10 cellular contexts compared by ENCODE assay signal in the genomic region with DNA sequence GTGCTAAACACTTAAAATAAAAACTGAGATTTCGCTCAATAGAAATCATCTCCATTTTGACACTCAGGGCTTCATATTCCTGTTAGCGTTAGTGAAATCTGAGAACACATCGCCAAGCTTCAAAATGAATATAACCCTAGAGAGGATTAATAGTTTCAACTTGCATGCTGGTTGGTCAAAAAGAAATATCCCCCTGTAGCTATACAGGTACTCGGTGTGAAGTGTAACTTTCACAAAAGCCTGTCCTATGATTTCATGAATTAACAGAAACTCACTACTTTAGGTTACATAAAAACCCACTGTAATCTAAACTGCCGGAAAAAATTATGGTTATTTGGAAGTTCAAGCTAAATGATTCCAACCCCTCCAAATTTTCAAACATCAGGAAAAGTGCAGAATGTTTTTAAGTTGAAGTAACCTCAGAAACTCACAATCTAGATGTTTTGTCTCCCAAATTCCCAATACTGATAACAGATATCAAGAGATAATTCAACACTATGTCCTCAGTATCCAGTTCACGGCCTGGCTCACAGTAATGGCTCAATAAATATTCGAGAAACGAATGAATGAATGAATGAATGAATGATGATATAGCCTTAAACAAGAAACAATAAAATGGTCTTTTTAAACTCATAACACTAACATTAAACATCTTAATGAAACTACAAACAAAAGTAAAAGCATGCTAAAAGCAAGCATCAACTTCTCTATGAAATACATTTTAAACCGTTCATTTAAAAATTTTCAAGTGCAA. TPM values are rescaled to one million over a fixed set of nuclear protein-coding genes. Genes with fewer than 3 reads are reported as not detected.
DNase-seq lines count a peak whose midpoint lies in the region; ATAC-seq and TF ChIP-seq lines count a peak whose summit lies in the region.
"Had no signal": no experiment of that assay in that cellular context is flagged by ENCODE, and none has a peak within 500 bp of the region (broad histone marks: within the 10 kb centered on the region; RNA-seq: fewer than 3 reads in every experiment).

No MANE protein-coding gene starts in this region.

- H3K4me3 ChIP-seq in RWPE2 (ENCODE audit: severe bottlenecking), result peak overlapping the region; percentile 64
- H3K4me3 ChIP-seq in foreskin fibroblast (ENCODE audit: low read depth in 1 of 2, low read length in 2 of 2), result peak overlapping the region; percentile 80 to 83

- no peak for DNase-seq in activated T-cell treated with anti-CD3 and anti-CD28 coated beads, Interleukin-2, amount 50 U/mL, for 72 hours
- no peak for DNase-seq in activated T-cell treated with anti-CD3 and anti-CD28 coated beads, Interleukin-2, amount 50 U/mL, for 1 hour
- no peak for DNase-seq in RWPE2 (ENCODE audit: low spot score)
- DNase-seq in foreskin fibroblast, result no peak
- no peak for DNase-seq in stimulated activated naive CD8-positive, alpha-beta T cell treated with anti-CD3 and anti-CD28 coated beads, Interleukin-15, amount 100 ng/mL, for 72 hours
- DNase-seq in nucleus accumbens (lab: John Stamatoyannopoulos, UW), result no peak
- no peak for DNase-seq in stimulated activated naive CD4-positive, alpha-beta T cell treated with Interleukin-2 at 50 U/mL for 16 hours (lab: John Stamatoyannopoulos, UW)
- DNase-seq in C1 segment of cervical spinal cord (lab: John Stamatoyannopoulos, UW), result no peak
- DNase-seq: stimulated activated CD4-positive, alpha-beta T cell treated with anti-CD3 and anti-CD28 coated beads, Interleukin-4, amount 100 ng/mL, for 24 hours had no signal

- H3K27ac Mint-ChIP-seq in activated T-cell treated with anti-CD3 and anti-CD28 coated beads, Interleukin-2, amount 50 U/mL, for 72 hours, result peak overlapping the region; percentile 60
- H3K27ac Mint-ChIP-seq in stimulated activated naive CD8-positive, alpha-beta T cell treated with anti-CD3 and anti-CD28 coated beads, Interleukin-15, amount 100 ng/mL, for 72 hours, result no peak overlapping the region

- no peaks in the 10 kb centered on the region for H3K36me3 ChIP-seq in RWPE2 (ENCODE audit: low read depth)

- H3K4me3 Mint-ChIP-seq in activated T-cell treated with anti-CD3 and anti-CD28 coated beads, Interleukin-2, amount 50 U/mL, for 72 hours, result peak overlapping the region; percentile 97
- H3K4me3 Mint-ChIP-seq in stimulated activated naive CD8-positive, alpha-beta T cell treated with anti-CD3 and anti-CD28 coated beads, Interleukin-15, amount 100 ng/mL, for 72 hours, result peak overlapping the region; percentile 86 to 98

- peaks cover 75% of the 10 kb centered on the region for H3K4me1 Mint-ChIP-seq in activated T-cell treated with anti-CD3 and anti-CD28 coated beads, Interleukin-2, amount 50 U/mL, for 72 hours (ENCODE audit: low read depth)
- peaks cover 66% of the 10 kb centered on the region for H3K4me1 Mint-ChIP-seq in stimulated activated naive CD8-positive, alpha-beta T cell treated with anti-CD3 and anti-CD28 coated beads, Interleukin-15, amount 100 ng/mL, for 72 hours

- no peaks in the 10 kb centered on the region for H3K27me3 ChIP-seq in RWPE2 (ENCODE audit: insufficient read depth, poor library complexity, severe bottlenecking)

- H3K4me1 ChIP-seq in RWPE2 (ENCODE audit: insufficient read depth, poor library complexity, severe bottlenecking), result peaks cover 14% of the 10 kb centered on the region

- no peaks in the 10 kb centered on the region for H3K27me3 Mint-ChIP-seq in activated T-cell treated with anti-CD3 and anti-CD28 coated beads, Interleukin-2, amount 50 U/mL, for 72 hours (ENCODE audit: low read depth)
- no peaks in the 10 kb centered on the region for H3K27me3 Mint-ChIP-seq in stimulated activated naive CD8-positive, alpha-beta T cell treated with anti-CD3 and anti-CD28 coated beads, Interleukin-15, amount 100 ng/mL, for 72 hours

- peaks cover 8 to 10% of the 10 kb centered on the region in 2 donors for H3K36me3 Mint-ChIP-seq in activated T-cell treated with anti-CD3 and anti-CD28 coated beads, Interleukin-2, amount 50 U/mL, for 72 hours (ENCODE audit: insufficient read depth in 2 of 2)

- no peak for ATAC-seq in activated T-cell treated with anti-CD3 and anti-CD28 coated beads, Interleukin-2, amount 50 U/mL, for 72 hours (replicated peaks in 1 of 2)
- ATAC-seq in RWPE2 (ENCODE audit: low read depth), result no peak
- no peak for ATAC-seq in stimulated activated naive CD8-positive, alpha-beta T cell treated with anti-CD3 and anti-CD28 coated beads, Interleukin-15, amount 100 ng/mL, for 72 hours

- no peaks in the 10 kb centered on the region for H3K9me3 Mint-ChIP-seq in activated T-cell treated with anti-CD3 and anti-CD28 coated beads, Interleukin-2, amount 50 U/mL, for 72 hours
- no peaks in the 10 kb centered on the region for H3K9me3 Mint-ChIP-seq in stimulated activated naive CD8-positive, alpha-beta T cell treated with anti-CD3 and anti-CD28 coated beads, Interleukin-15, amount 100 ng/mL, for 72 hours

- H3K9me3 ChIP-seq in RWPE2 (ENCODE audit: severe bottlenecking), result no peaks in the 10 kb centered on the region

- no peak overlapping the region for H3K27ac ChIP-seq in RWPE2 (ENCODE audit: poor library complexity, severe bottlenecking)
- H3K27ac ChIP-seq: epithelial cell of prostate had no signal

- TF ChIP-seq CTCF in RWPE2 (IDR thresholded peaks at IDR 0.05; ENCODE audit: poor library complexity, severe bottlenecking), result no peak
- TF ChIP-seq CTCF in foreskin fibroblast (IDR thresholded peaks at IDR 0.05; ENCODE audit: low read depth, low read length), result no peak

RNA-seq across cellular contexts. Expression of gene TLK1, which starts 2.5 kb away (rescaled TPM):
- 100 to 1,000 TPM in 1 of 2 donors, 10 to 100 TPM in 1; 96.0 to 102 TPM for total RNA-seq in activated T-cell treated with anti-CD3 and anti-CD28 coated beads, Interleukin-2, amount 50 U/mL, for 72 hours
